In genomic region chr6:149864578-149865535, GRCh38 we compare ENCODE assay signal across 8 cellular contexts. TPM values are rescaled to one million over a fixed set of nuclear protein-coding genes. Genes with fewer than 3 reads are reported as not detected.
DNase-seq lines count a peak whose midpoint lies in the region; ATAC-seq, FAIRE-seq and TF ChIP-seq lines count a peak whose summit lies in the region.

No MANE protein-coding gene starts in this region.

- peak; percentile 67 for DNase-seq in COLO829 (ENCODE audit: low spot score)
- no peak for DNase-seq in HFF-Myc (ENCODE audit: extremely low read depth, low read depth)
- peak; percentile 66 for DNase-seq in NCI-H526 treated with DMSO at 0.1 percent for 48 hours (lab: John Stamatoyannopoulos, UW)
- peak; percentile 11 for DNase-seq in activated T-cell treated with anti-CD3 and anti-CD28 coated beads, Interleukin-2, amount 50 U/mL, for 4 hours
- peak; percentile 80 for DNase-seq in fibroblast of villous mesenchyme (ENCODE audit: low read depth)
- DNase-seq in nephron progenitor cell = peak; percentile 21
- no peak for DNase-seq in H54 (ENCODE audit: insufficient read length, low spot score)

- peak in 1 of 2 donors; percentile 14 for ATAC-seq in activated T-cell treated with anti-CD3 and anti-CD28 coated beads, Interleukin-2, amount 50 U/mL, for 4 hours
- no peak for ATAC-seq in HG03045 (IDR thresholded peaks at IDR 0.05; ENCODE audit: unreplicated experiment)

- H3K27me3 Mint-ChIP-seq in activated T-cell treated with anti-CD3 and anti-CD28 coated beads, Interleukin-2, amount 50 U/mL, for 4 hours (ENCODE audit: low read depth) = peaks cover 15% of the 10 kb centered on the region
- H3K27me3 Mint-ChIP-seq in nephron progenitor cell (ENCODE audit: low read depth, poor library complexity) = peaks cover 48% of the 10 kb centered on the region

- H3K36me3 Mint-ChIP-seq in activated T-cell treated with anti-CD3 and anti-CD28 coated beads, Interleukin-2, amount 50 U/mL, for 4 hours (ENCODE audit: insufficient read depth) = no peaks in the 10 kb centered on the region
- H3K36me3 Mint-ChIP-seq in nephron progenitor cell (ENCODE audit: low read depth) = no peaks in the 10 kb centered on the region

- H3K27ac Mint-ChIP-seq in nephron progenitor cell = no peak overlapping the region

- TF ChIP-seq CTCF in HFF-Myc (IDR thresholded peaks at IDR 0.05; ENCODE audit: low read depth, low read length, missing control alignments) (peak; percentile 73), fibroblast of villous mesenchyme (IDR thresholded peaks at IDR 0.05; ENCODE audit: insufficient read depth, low read depth, low read length) (peak; percentile 72), nephron progenitor cell (IDR thresholded peaks at IDR 0.05) (peak; percentile 53)

- no peak for FAIRE-seq in H54 (lab: Jason Lieb, UNC)

- TF ChIP-seq POLR2A in H54 (IDR thresholded peaks at IDR 0.05; ENCODE audit: low read depth, low read length) = no peak

- no peaks in the 10 kb centered on the region for H3K9me3 Mint-ChIP-seq in activated T-cell treated with anti-CD3 and anti-CD28 coated beads, Interleukin-2, amount 50 U/mL, for 4 hours
- H3K9me3 Mint-ChIP-seq in nephron progenitor cell = no peaks in the 10 kb centered on the region

- peaks cover 12% of the 10 kb centered on the region for H3K4me1 Mint-ChIP-seq in activated T-cell treated with anti-CD3 and anti-CD28 coated beads, Interleukin-2, amount 50 U/mL, for 4 hours (ENCODE audit: low read depth)
- peaks cover 30% of the 10 kb centered on the region for H3K4me1 Mint-ChIP-seq in nephron progenitor cell

- H3K4me3 ChIP-seq in HFF-Myc (replicated peaks; ENCODE audit: low read depth, low read length) = peak overlapping the region; percentile 65
- H3K4me3 ChIP-seq in fibroblast of villous mesenchyme (ENCODE audit: low read depth, low read length) = peak overlapping the region; percentile 73

- peak overlapping the region; percentile 70 for H3K4me3 Mint-ChIP-seq in activated T-cell treated with anti-CD3 and anti-CD28 coated beads, Interleukin-2, amount 50 U/mL, for 4 hours
- H3K4me3 Mint-ChIP-seq in nephron progenitor cell = peak overlapping the region; percentile 65

RNA-seq across cellular contexts. Expression of gene LRP11, which starts 0.7 kb away (rescaled TPM):
- total RNA-seq in activated T-cell treated with anti-CD3 and anti-CD28 coated beads, Interleukin-2, amount 50 U/mL, for 4 hours = 1 to 10 TPM; 2.0 to 3.4 (median 3.2) TPM
- total RNA-seq in fibroblast of villous mesenchyme = 97.2 and 97.6 TPM in 2 replicates

RNA-seq across cellular contexts. Expression of gene RAET1E, which starts 33.1 kb away (rescaled TPM):
- total RNA-seq in activated T-cell treated with anti-CD3 and anti-CD28 coated beads, Interleukin-2, amount 50 U/mL, for 4 hours = not detected
- under 0.01 TPM in 1 of 2 replicates, not detected in the other for total RNA-seq in fibroblast of villous mesenchyme

RNA-seq across cellular contexts. Expression of gene RAET1G, which starts 58.1 kb away (rescaled TPM):
- total RNA-seq in activated T-cell treated with anti-CD3 and anti-CD28 coated beads, Interleukin-2, amount 50 U/mL, for 4 hours = not detected
- total RNA-seq in fibroblast of villous mesenchyme = 1.3 TPM in 2 replicates

Comparison
In these comparisons a context has a peak if more than half of its experiments do, and no peak if none do; other contexts are left out.
1. DNase-seq: peak in COLO829 (single experiment), NCI-H526 treated with DMSO at 0.1 percent for 48 hours (single experiment), activated T-cell treated with anti-CD3 and anti-CD28 coated beads, Interleukin-2, amount 50 U/mL, for 4 hours (single experiment), fibroblast of villous mesenchyme (single experiment) and nephron progenitor cell (single experiment); none in HFF-Myc (single experiment) and H54 (single experiment).
2. RNA of gene LRP11, which starts 0.7 kb away (total RNA-seq): 97.2 to 97.6 TPM in fibroblast of villous mesenchyme; 2.0 to 3.4 TPM in activated T-cell treated with anti-CD3 and anti-CD28 coated beads, Interleukin-2, amount 50 U/mL, for 4 hours; every median in the first group is over 10 times any median in the second.
3. Peak in every context shown above with its lines, with median percentiles within 50 percentile points of each other: CTCF ChIP-seq.